ENCODE assay signal across 18 cellular contexts in genomic region chrX:69361286-69361926, GRCh38.
DNase-seq lines count a peak whose midpoint lies in the region; ATAC-seq, FAIRE-seq and TF ChIP-seq lines count a peak whose summit lies in the region.
"Had no signal": no experiment of that assay in that cellular context is flagged by ENCODE, and none has a peak within 500 bp of the region (broad histone marks: within the 10 kb centered on the region; RNA-seq: fewer than 3 reads in every experiment).

No MANE protein-coding gene starts in this region.

- H3K4me3 Mint-ChIP-seq in activated CD8-positive, alpha-beta memory T cell treated with anti-CD3 and anti-CD28 coated beads, Interleukin-2, amount 10 ng/mL, durations not matched to agents 7 days and 5 days: no peak overlapping the region
- no peak overlapping the region for H3K4me3 Mint-ChIP-seq in activated T-helper 1 cell treated with anti-CD3 and anti-CD28 coated beads, Interleukin-12 subunit alpha, Interleukin-12 subunit beta, Interleukin-2, Interleukin-4 antibody, amounts not matched to agents 30 ng/mL and 10 ng/mL and 1 ng/mL, durations not matched to agents 14 hours and 24 hours and 36 hours
- no peak overlapping the region for H3K4me3 Mint-ChIP-seq in progenitor cell of endocrine pancreas (ENCODE audit: low read depth)
- H3K4me3 Mint-ChIP-seq: activated CD4-positive, alpha-beta T cell treated with anti-CD3 and anti-CD28 coated beads for 36 hours; activated T-cell treated with anti-CD3 and anti-CD28 coated beads, Interleukin-2, amount 50 U/mL, for 72 hours; endodermal cell had no signal

- H3K27me3 Mint-ChIP-seq in activated CD8-positive, alpha-beta memory T cell treated with anti-CD3 and anti-CD28 coated beads, Interleukin-2, amount 10 ng/mL, durations not matched to agents 7 days and 5 days: no peaks in the 10 kb centered on the region
- no peaks in the 10 kb centered on the region for H3K27me3 Mint-ChIP-seq in activated T-helper 1 cell treated with anti-CD3 and anti-CD28 coated beads, Interleukin-12 subunit alpha, Interleukin-12 subunit beta, Interleukin-2, Interleukin-4 antibody, amounts not matched to agents 30 ng/mL and 10 ng/mL and 1 ng/mL, durations not matched to agents 14 hours and 24 hours and 36 hours (ENCODE audit: insufficient read depth)
- peaks cover 6% of the 10 kb centered on the region for H3K27me3 Mint-ChIP-seq in progenitor cell of endocrine pancreas
- H3K27me3 Mint-ChIP-seq: activated CD4-positive, alpha-beta T cell treated with anti-CD3 and anti-CD28 coated beads for 36 hours had no signal

- no peak overlapping the region for H3K27ac Mint-ChIP-seq in activated CD8-positive, alpha-beta memory T cell treated with anti-CD3 and anti-CD28 coated beads, Interleukin-2, amount 10 ng/mL, durations not matched to agents 7 days and 5 days
- no peak overlapping the region for H3K27ac Mint-ChIP-seq in activated T-helper 1 cell treated with anti-CD3 and anti-CD28 coated beads, Interleukin-12 subunit alpha, Interleukin-12 subunit beta, Interleukin-2, Interleukin-4 antibody, amounts not matched to agents 30 ng/mL and 10 ng/mL and 1 ng/mL, durations not matched to agents 14 hours and 24 hours and 36 hours
- H3K27ac Mint-ChIP-seq in progenitor cell of endocrine pancreas: no peak overlapping the region
- H3K27ac Mint-ChIP-seq: activated CD4-positive, alpha-beta T cell treated with anti-CD3 and anti-CD28 coated beads for 36 hours; activated T-cell treated with anti-CD3 and anti-CD28 coated beads, Interleukin-2, amount 50 U/mL, for 72 hours; endodermal cell had no signal

- H3K4me3 ChIP-seq in bronchial epithelial cell (ENCODE audit: low read depth, low read length): no peak overlapping the region
- H3K4me3 ChIP-seq: heart right ventricle, lower lobe of right lung, suprapubic skin had no signal

- CTCF ChIA-PET in activated CD8-positive, alpha-beta memory T cell treated with anti-CD3 and anti-CD28 coated beads, Interleukin-2, amount 10 ng/mL, durations not matched to agents 7 days and 5 days (lab: Charles Lee): no interaction called here

- H3K36me3 Mint-ChIP-seq in activated CD8-positive, alpha-beta memory T cell treated with anti-CD3 and anti-CD28 coated beads, Interleukin-2, amount 10 ng/mL, durations not matched to agents 7 days and 5 days: no peaks in the 10 kb centered on the region
- no peaks in the 10 kb centered on the region for H3K36me3 Mint-ChIP-seq in activated T-helper 1 cell treated with anti-CD3 and anti-CD28 coated beads, Interleukin-12 subunit alpha, Interleukin-12 subunit beta, Interleukin-2, Interleukin-4 antibody, amounts not matched to agents 30 ng/mL and 10 ng/mL and 1 ng/mL, durations not matched to agents 14 hours and 24 hours and 36 hours (ENCODE audit: low read depth)
- no peaks in the 10 kb centered on the region for H3K36me3 Mint-ChIP-seq in progenitor cell of endocrine pancreas (ENCODE audit: insufficient read depth)

- intact Hi-C loops in Right ventricle myocardium inferior (cut with DNase I) (no loop called here), cardiac septum (cut with DNase I) (no loop called here)
- intact Hi-C loops in activated T-helper 1 cell treated with anti-CD3 and anti-CD28 coated beads, Interleukin-12 subunit alpha, Interleukin-12 subunit beta, Interleukin-2, Interleukin-4 antibody, amounts not matched to agents 30 ng/mL and 10 ng/mL and 1 ng/mL, durations not matched to agents 14 hours and 24 hours and 36 hours (cut with micrococcal nuclease): no loop called here

- no peak for TF ChIP-seq CTCF in bronchial epithelial cell (IDR thresholded peaks at IDR 0.05; ENCODE audit: insufficient read depth, low read length, severe bottlenecking)
- no peak for TF ChIP-seq CTCF in progenitor cell of endocrine pancreas (IDR thresholded peaks at IDR 0.05; ENCODE audit: unreplicated experiment)

- peak; percentile 33 for ATAC-seq in Right ventricle myocardium inferior
- no peak for ATAC-seq in activated CD8-positive, alpha-beta memory T cell treated with anti-CD3 and anti-CD28 coated beads, Interleukin-2, amount 10 ng/mL, durations not matched to agents 7 days and 5 days
- ATAC-seq in HG02610 (IDR thresholded peaks at IDR 0.05; ENCODE audit: unreplicated experiment): no peak
- ATAC-seq: activated CD4-positive, alpha-beta T cell treated with anti-CD3 and anti-CD28 coated beads for 36 hours; activated T-cell treated with anti-CD3 and anti-CD28 coated beads, Interleukin-2, amount 50 U/mL, for 72 hours; lower lobe of right lung had no signal

- no peaks in the 10 kb centered on the region for H3K36me3 ChIP-seq in bronchial epithelial cell (ENCODE audit: control insufficient read depth, insufficient read depth, low read length)
- H3K36me3 ChIP-seq: heart right ventricle, lower lobe of right lung, suprapubic skin had no signal

- DNase-seq in Right ventricle myocardium inferior (ENCODE audit: missing footprints) (no peak), cardiac septum (ENCODE audit: low spot score) (no peak), bronchial epithelial cell (ENCODE audit: low read depth) (peak; percentile 41), islet precursor cell (peak; percentile 60), progenitor cell of endocrine pancreas (ENCODE audit: low spot score, unreplicated experiment) (no peak)
- no peak for DNase-seq in activated CD8-positive, alpha-beta memory T cell treated with anti-CD3 and anti-CD28 coated beads, Interleukin-2, amount 10 ng/mL, durations not matched to agents 7 days and 5 days
- no peak for DNase-seq in activated T-helper 1 cell treated with anti-CD3 and anti-CD28 coated beads, Interleukin-12 subunit alpha, Interleukin-12 subunit beta, Interleukin-2, Interleukin-4 antibody, amounts not matched to agents 30 ng/mL and 10 ng/mL and 1 ng/mL, durations not matched to agents 14 hours and 24 hours and 36 hours (ENCODE audit: low spot score)
- DNase-seq: 8988T; activated CD4-positive, alpha-beta T cell treated with anti-CD3 and anti-CD28 coated beads for 36 hours; activated T-cell treated with anti-CD3 and anti-CD28 coated beads, Interleukin-2, amount 50 U/mL, for 72 hours; endodermal cell; lower lobe of right lung; NCI-H1092; NCI-H446 treated with DMSO at 0.1 percent for 48 hours; T-helper 2 cell had no signal

- no peak for FAIRE-seq in bronchial epithelial cell (lab: Jason Lieb, UNC)

- no peaks in the 10 kb centered on the region for H3K9me3 Mint-ChIP-seq in activated CD8-positive, alpha-beta memory T cell treated with anti-CD3 and anti-CD28 coated beads, Interleukin-2, amount 10 ng/mL, durations not matched to agents 7 days and 5 days (ENCODE audit: low read depth)
- H3K9me3 Mint-ChIP-seq in activated T-helper 1 cell treated with anti-CD3 and anti-CD28 coated beads, Interleukin-12 subunit alpha, Interleukin-12 subunit beta, Interleukin-2, Interleukin-4 antibody, amounts not matched to agents 30 ng/mL and 10 ng/mL and 1 ng/mL, durations not matched to agents 14 hours and 24 hours and 36 hours: no peaks in the 10 kb centered on the region
- H3K9me3 Mint-ChIP-seq in progenitor cell of endocrine pancreas (ENCODE audit: low read depth): peaks cover 15% of the 10 kb centered on the region
- H3K9me3 Mint-ChIP-seq: activated T-cell treated with anti-CD3 and anti-CD28 coated beads, Interleukin-2, amount 50 U/mL, for 72 hours had no signal

- H3K27me3 ChIP-seq in bronchial epithelial cell (ENCODE audit: control insufficient read depth, insufficient read depth, low read length): no peaks in the 10 kb centered on the region
- H3K27me3 ChIP-seq: suprapubic skin had no signal

- H3K4me1 Mint-ChIP-seq in activated CD8-positive, alpha-beta memory T cell treated with anti-CD3 and anti-CD28 coated beads, Interleukin-2, amount 10 ng/mL, durations not matched to agents 7 days and 5 days: no peaks in the 10 kb centered on the region
- H3K4me1 Mint-ChIP-seq in activated T-helper 1 cell treated with anti-CD3 and anti-CD28 coated beads, Interleukin-12 subunit alpha, Interleukin-12 subunit beta, Interleukin-2, Interleukin-4 antibody, amounts not matched to agents 30 ng/mL and 10 ng/mL and 1 ng/mL, durations not matched to agents 14 hours and 24 hours and 36 hours (ENCODE audit: low read depth): no peaks in the 10 kb centered on the region
- no peaks in the 10 kb centered on the region for H3K4me1 Mint-ChIP-seq in progenitor cell of endocrine pancreas (ENCODE audit: low read depth)
- H3K4me1 Mint-ChIP-seq: activated CD4-positive, alpha-beta T cell treated with anti-CD3 and anti-CD28 coated beads for 36 hours; endodermal cell had no signal

Comparison
In these comparisons a context has a peak if more than half of its experiments do, and no peak if none do; other contexts are left out.
1. DNase-seq: peak in bronchial epithelial cell (single experiment) and islet precursor cell (single experiment); none in Right ventricle myocardium inferior (single experiment), cardiac septum (single experiment), activated CD8-positive, alpha-beta memory T cell treated with anti-CD3 and anti-CD28 coated beads, Interleukin-2, amount 10 ng/mL, durations not matched to agents 7 days and 5 days (single experiment), activated T-helper 1 cell treated with anti-CD3 and anti-CD28 coated beads, Interleukin-12 subunit alpha, Interleukin-12 subunit beta, Interleukin-2, Interleukin-4 antibody, amounts not matched to agents 30 ng/mL and 10 ng/mL and 1 ng/mL, durations not matched to agents 14 hours and 24 hours and 36 hours (single experiment) and progenitor cell of endocrine pancreas (single experiment).